16 cellular contexts compared by ENCODE assay signal in the genomic region with DNA sequence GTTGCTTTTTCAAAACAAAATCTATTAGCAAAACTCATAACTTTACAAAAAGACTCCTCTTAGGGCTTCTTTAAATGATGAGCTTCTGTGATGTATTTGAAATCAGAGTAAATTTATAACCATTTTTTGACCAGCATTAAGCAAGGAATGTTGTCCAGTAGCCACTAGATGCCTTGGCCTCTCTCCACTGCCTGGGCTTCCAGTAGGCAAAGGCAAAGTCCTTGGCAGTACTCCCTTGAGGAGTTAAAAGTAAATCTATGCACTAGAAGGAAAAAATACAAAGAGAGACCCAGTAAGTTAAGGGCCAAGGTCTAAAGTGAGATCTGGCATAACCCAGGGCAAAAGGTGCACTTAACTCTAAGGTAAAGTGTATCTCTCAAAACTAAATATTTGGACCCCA. TPM values are rescaled to one million over a fixed set of nuclear protein-coding genes. Genes with fewer than 3 reads are reported as not detected.
DNase-seq lines count a peak whose midpoint lies in the region; ATAC-seq, FAIRE-seq and TF ChIP-seq lines count a peak whose summit lies in the region.
"Had no signal": no experiment of that assay in that cellular context is flagged by ENCODE, and none has a peak within 500 bp of the region (broad histone marks: within the 10 kb centered on the region; RNA-seq: fewer than 3 reads in every experiment).

No MANE protein-coding gene starts in this region.

- H3K27me3 Mint-ChIP-seq in glutamatergic neuron (ENCODE audit: unreplicated experiment), result no peaks in the 10 kb centered on the region
- H3K27me3 Mint-ChIP-seq: B cell had no signal

- no peaks in the 10 kb centered on the region for H3K9me3 Mint-ChIP-seq in glutamatergic neuron (ENCODE audit: unreplicated experiment)

- TF ChIP-seq CTCF in glutamatergic neuron (IDR thresholded peaks at IDR 0.05; ENCODE audit: partially characterized antibody, unreplicated experiment), result no peak

- no peak for DNase-seq in GM19239 (ENCODE audit: insufficient read length, low spot score)
- peak; percentile 28 for DNase-seq in fibroblast of gingiva (ENCODE audit: low read depth)
- DNase-seq in glutamatergic neuron, result no peak
- no peak for DNase-seq in ecto neural progenitor cell (ENCODE audit: low spot score)
- DNase-seq in superior temporal gyrus (ENCODE audit: extremely low spot score), result no peak
- DNase-seq: 8988T; Calu3; CD8-positive, alpha-beta T cell; DMS79 treated with DMSO at 0.1 percent for 48 hours; H9 had no signal

- peak overlapping the region; percentile 75 for H3K4me3 Mint-ChIP-seq in glutamatergic neuron (ENCODE audit: unreplicated experiment)
- H3K4me3 Mint-ChIP-seq: B cell; CD8-positive, alpha-beta T cell; H9 had no signal

- no peak for ATAC-seq in HG02870 (IDR thresholded peaks at IDR 0.05; ENCODE audit: unreplicated experiment)
- no peak for ATAC-seq in GM19463 (IDR thresholded peaks at IDR 0.05; ENCODE audit: unreplicated experiment)
- ATAC-seq: CD8-positive, alpha-beta T cell; GM12878 had no signal

- H3K4me1 Mint-ChIP-seq in glutamatergic neuron (ENCODE audit: low read depth, unreplicated experiment), result peaks cover 22% of the 10 kb centered on the region
- H3K4me1 Mint-ChIP-seq: B cell had no signal

- FAIRE-seq in GM19239 (lab: Jason Lieb, UNC), result peak; percentile 45
- FAIRE-seq: GM12878 had no signal

- H3K36me3 Mint-ChIP-seq in glutamatergic neuron (ENCODE audit: unreplicated experiment), result no peaks in the 10 kb centered on the region

- H3K27ac Mint-ChIP-seq in glutamatergic neuron (ENCODE audit: unreplicated experiment), result peak overlapping the region; percentile 80
- H3K27ac Mint-ChIP-seq: B cell; CD8-positive, alpha-beta T cell had no signal

RNA-seq across cellular contexts. Expression of a gene that starts 9.5 kb away (rescaled TPM):
- total RNA-seq in glutamatergic neuron (ENCODE audit: unreplicated experiment), result not detected
- total RNA-seq: A673; B cell; Calu3; CD8-positive, alpha-beta T cell; GM12878; H9; HT-29 had no signal
